19 cellular contexts compared by ENCODE assay signal in the genomic region with DNA sequence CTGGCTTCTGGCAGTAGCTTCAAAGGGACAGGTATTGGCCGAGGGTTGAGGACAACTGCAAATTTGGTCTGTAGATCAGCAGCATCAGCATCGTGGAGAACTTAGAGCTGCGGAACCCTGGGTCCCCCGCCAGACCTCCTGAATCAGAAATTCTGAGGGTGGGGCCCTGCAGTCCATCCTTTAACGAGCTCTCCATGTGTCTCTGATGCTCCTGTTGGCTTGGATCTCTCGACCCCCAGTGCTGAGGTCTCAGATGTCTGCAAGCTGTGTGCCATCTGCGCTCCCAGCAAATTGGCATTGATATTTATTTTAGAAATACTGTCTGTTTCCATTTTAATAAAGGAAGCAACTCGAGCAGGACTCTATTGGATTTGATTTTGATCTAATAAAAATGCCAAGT.
DNase-seq lines count a peak whose midpoint lies in the region; ATAC-seq, FAIRE-seq and TF ChIP-seq lines count a peak whose summit lies in the region.
"Had no signal": no experiment of that assay in that cellular context is flagged by ENCODE, and none has a peak within 500 bp of the region (broad histone marks: within the 10 kb centered on the region; RNA-seq: fewer than 3 reads in every experiment).

No MANE protein-coding gene starts in this region.

- no peak for FAIRE-seq in D721Med (lab: Jason Lieb, UNC)
- FAIRE-seq: G401.6, GM12892, GM19239, H1 had no signal

- no peak for TF ChIP-seq CTCF in D721Med (IDR thresholded peaks at IDR 0.05; ENCODE audit: insufficient read depth, missing control alignments)

- in situ Hi-C loops in G401 (cut with HindIII; ENCODE audit: low sequenced_read_pairs): no loop called here

- no peak for ATAC-seq in HG03175 (IDR thresholded peaks at IDR 0.05; ENCODE audit: unreplicated experiment)
- ATAC-seq in GM18517 (IDR thresholded peaks at IDR 0.05; ENCODE audit: unreplicated experiment): no peak

- peak; percentile 80 for DNase-seq in G401 (ENCODE audit: low spot score)
- peak; percentile 68 for DNase-seq in NCI-H1694 (lab: John Stamatoyannopoulos, UW)
- peak; percentile 90 for DNase-seq in NCI-H2171 treated with DMSO at 0.1 percent for 48 hours (lab: John Stamatoyannopoulos, UW)
- DNase-seq in cerebellum (ENCODE audit: low spot score): peak; percentile 35
- DNase-seq in D721Med (ENCODE audit: insufficient read length, low spot score): no peak
- DNase-seq: Calu3; CD4-positive, alpha-beta memory T cell; COR-L47; DMS53; DMS79 treated with DMSO at 0.1 percent for 48 hours; GM23248; H7; HCEC 1CT had no signal
